ENCODE assay signal across 1 cellular context in genomic region chr14:67674480-67675218, GRCh38.
TF ChIP-seq lines count a peak whose summit lies in the region.

TSS of gene VTI1B (minus strand) at chr14:67674632. CDS start at chr14:67674489, 143 bp downstream.

TF ChIP-seq in HepG2, 621 proteins besides CTCF, POLR2A, EP300 and RAD21 (continued from another document and continues in another):
- TF ChIP-seq, protein P1, sequence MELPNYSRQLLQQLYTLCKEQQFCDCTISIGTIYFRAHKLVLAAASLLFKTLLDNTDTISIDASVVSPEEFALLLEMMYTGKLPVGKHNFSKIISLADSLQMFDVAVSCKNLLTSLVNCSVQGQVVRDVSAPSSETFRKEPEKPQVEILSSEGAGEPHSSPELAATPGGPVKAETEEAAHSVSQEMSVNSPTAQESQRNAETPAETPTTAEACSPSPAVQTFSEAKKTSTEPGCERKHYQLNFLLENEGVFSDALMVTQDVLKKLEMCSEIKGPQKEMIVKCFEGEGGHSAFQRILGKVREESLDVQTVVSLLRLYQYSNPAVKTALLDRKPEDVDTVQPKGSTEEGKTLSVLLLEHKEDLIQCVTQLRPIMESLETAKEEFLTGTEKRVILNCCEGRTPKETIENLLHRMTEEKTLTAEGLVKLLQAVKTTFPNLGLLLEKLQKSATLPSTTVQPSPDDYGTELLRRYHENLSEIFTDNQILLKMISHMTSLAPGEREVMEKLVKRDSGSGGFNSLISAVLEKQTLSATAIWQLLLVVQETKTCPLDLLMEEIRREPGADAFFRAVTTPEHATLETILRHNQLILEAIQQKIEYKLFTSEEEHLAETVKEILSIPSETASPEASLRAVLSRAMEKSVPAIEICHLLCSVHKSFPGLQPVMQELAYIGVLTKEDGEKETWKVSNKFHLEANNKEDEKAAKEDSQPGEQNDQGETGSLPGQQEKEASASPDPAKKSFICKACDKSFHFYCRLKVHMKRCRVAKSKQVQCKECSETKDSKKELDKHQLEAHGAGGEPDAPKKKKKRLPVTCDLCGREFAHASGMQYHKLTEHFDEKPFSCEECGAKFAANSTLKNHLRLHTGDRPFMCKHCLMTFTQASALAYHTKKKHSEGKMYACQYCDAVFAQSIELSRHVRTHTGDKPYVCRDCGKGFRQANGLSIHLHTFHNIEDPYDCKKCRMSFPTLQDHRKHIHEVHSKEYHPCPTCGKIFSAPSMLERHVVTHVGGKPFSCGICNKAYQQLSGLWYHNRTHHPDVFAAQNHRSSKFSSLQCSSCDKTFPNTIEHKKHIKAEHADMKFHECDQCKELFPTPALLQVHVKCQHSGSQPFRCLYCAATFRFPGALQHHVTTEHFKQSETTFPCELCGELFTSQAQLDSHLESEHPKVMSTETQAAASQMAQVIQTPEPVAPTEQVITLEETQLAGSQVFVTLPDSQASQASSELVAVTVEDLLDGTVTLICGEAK (IDR thresholded peaks at IDR 0.05): no peak
- TF ChIP-seq, protein P1 (CRISPR knock-in tag; IDR thresholded peaks at IDR 0.05): no peak
- TF ChIP-seq TRIM22 (IDR thresholded peaks at IDR 0.05) (no peak), SMARCE1 (IDR thresholded peaks at IDR 0.05; ENCODE audit: borderline replicate concordance) (no peak), PRDM4 (CRISPR knock-in tag; IDR thresholded peaks at IDR 0.05; ENCODE audit: borderline replicate concordance) (no peak), ZNF766 (CRISPR knock-in tag; IDR thresholded peaks at IDR 0.05; ENCODE audit: borderline replicate concordance) (no peak), ZNF232 (CRISPR knock-in tag; IDR thresholded peaks at IDR 0.05; ENCODE audit: borderline replicate concordance) (no peak), NFIB (CRISPR knock-in tag; IDR thresholded peaks at IDR 0.05; ENCODE audit: borderline replicate concordance) (no peak), ZNF251 (CRISPR knock-in tag; IDR thresholded peaks at IDR 0.05) (no peak), ATRX (CRISPR knock-in tag; IDR thresholded peaks at IDR 0.05; ENCODE audit: borderline replicate concordance) (no peak), RFX3 (CRISPR knock-in tag; IDR thresholded peaks at IDR 0.05) (no peak), TMF1 (CRISPR knock-in tag; IDR thresholded peaks at IDR 0.05; ENCODE audit: low read depth) (peak; percentile 39; the same call in 1 of the 2 replicates), TEAD3 (CRISPR knock-in tag; optimal IDR thresholded peaks at IDR 0.05; ENCODE audit: borderline replicate concordance) (no peak), ZNF468 (CRISPR knock-in tag; IDR thresholded peaks at IDR 0.05) (no peak), MEIS1 (CRISPR knock-in tag; IDR thresholded peaks at IDR 0.05; ENCODE audit: borderline replicate concordance) (no peak), ZSCAN25 (CRISPR knock-in tag; IDR thresholded peaks at IDR 0.05) (no peak), POGZ (CRISPR knock-in tag; IDR thresholded peaks at IDR 0.05) (peak; percentile 12; the same call in 1 of the 2 replicates), MLX (CRISPR knock-in tag; IDR thresholded peaks at IDR 0.05) (no peak), RCOR2 (CRISPR knock-in tag; IDR thresholded peaks at IDR 0.05) (no peak), ZBTB21 (CRISPR knock-in tag; IDR thresholded peaks at IDR 0.05) (no peak), FOXK2 (IDR thresholded peaks at IDR 0.05) (no peak), SRSF1 (optimal IDR thresholded peaks at IDR 0.05; ENCODE audit: low read depth, low read length) (no peak), TOPORS (CRISPR knock-in tag; IDR thresholded peaks at IDR 0.05) (peak; percentile 82; the same call in 1 of the 2 replicates), ZNF562 (CRISPR knock-in tag; IDR thresholded peaks at IDR 0.05; ENCODE audit: borderline replicate concordance) (no peak), ZNF75D (CRISPR knock-in tag; IDR thresholded peaks at IDR 0.05; ENCODE audit: borderline replicate concordance) (no peak), NCOA1 (CRISPR knock-in tag; IDR thresholded peaks at IDR 0.05) (peak; percentile 96), HNRNPK (IDR thresholded peaks at IDR 0.05; ENCODE audit: low read depth, low read length, poor library complexity, severe bottlenecking) (peak; percentile 72), ZKSCAN5 (CRISPR knock-in tag; IDR thresholded peaks at IDR 0.05) (no peak), ZNF784 (CRISPR knock-in tag; IDR thresholded peaks at IDR 0.05; ENCODE audit: borderline replicate concordance) (0 out of 2 replicates have a peak, but pooled peaks have one; percentile 77), ZNF546 (CRISPR knock-in tag; conservative IDR thresholded peaks at IDR 0.05) (0 out of 2 replicates have a peak, but pooled peaks have one; percentile 63), SETDB1 (CRISPR knock-in tag; IDR thresholded peaks at IDR 0.05; ENCODE audit: borderline replicate concordance) (no peak), CCAR2 (optimal IDR thresholded peaks at IDR 0.05; ENCODE audit: low read depth, low read length) (no peak), CHCHD3 (CRISPR knock-in tag; IDR thresholded peaks at IDR 0.05) (no peak)
- TF ChIP-seq, protein P2, sequence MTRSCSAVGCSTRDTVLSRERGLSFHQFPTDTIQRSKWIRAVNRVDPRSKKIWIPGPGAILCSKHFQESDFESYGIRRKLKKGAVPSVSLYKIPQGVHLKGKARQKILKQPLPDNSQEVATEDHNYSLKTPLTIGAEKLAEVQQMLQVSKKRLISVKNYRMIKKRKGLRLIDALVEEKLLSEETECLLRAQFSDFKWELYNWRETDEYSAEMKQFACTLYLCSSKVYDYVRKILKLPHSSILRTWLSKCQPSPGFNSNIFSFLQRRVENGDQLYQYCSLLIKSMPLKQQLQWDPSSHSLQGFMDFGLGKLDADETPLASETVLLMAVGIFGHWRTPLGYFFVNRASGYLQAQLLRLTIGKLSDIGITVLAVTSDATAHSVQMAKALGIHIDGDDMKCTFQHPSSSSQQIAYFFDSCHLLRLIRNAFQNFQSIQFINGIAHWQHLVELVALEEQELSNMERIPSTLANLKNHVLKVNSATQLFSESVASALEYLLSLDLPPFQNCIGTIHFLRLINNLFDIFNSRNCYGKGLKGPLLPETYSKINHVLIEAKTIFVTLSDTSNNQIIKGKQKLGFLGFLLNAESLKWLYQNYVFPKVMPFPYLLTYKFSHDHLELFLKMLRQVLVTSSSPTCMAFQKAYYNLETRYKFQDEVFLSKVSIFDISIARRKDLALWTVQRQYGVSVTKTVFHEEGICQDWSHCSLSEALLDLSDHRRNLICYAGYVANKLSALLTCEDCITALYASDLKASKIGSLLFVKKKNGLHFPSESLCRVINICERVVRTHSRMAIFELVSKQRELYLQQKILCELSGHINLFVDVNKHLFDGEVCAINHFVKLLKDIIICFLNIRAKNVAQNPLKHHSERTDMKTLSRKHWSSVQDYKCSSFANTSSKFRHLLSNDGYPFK (CRISPR knock-in tag; IDR thresholded peaks at IDR 0.05; ENCODE audit: borderline replicate concordance): peak; percentile 78; the same call in 1 of the 2 replicates
- TF ChIP-seq, protein P3, sequence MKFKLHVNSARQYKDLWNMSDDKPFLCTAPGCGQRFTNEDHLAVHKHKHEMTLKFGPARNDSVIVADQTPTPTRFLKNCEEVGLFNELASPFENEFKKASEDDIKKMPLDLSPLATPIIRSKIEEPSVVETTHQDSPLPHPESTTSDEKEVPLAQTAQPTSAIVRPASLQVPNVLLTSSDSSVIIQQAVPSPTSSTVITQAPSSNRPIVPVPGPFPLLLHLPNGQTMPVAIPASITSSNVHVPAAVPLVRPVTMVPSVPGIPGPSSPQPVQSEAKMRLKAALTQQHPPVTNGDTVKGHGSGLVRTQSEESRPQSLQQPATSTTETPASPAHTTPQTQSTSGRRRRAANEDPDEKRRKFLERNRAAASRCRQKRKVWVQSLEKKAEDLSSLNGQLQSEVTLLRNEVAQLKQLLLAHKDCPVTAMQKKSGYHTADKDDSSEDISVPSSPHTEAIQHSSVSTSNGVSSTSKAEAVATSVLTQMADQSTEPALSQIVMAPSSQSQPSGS (CRISPR knock-in tag; IDR thresholded peaks at IDR 0.05): peak; percentile 23; the same call in 1 of the 2 replicates
- TF ChIP-seq, protein P4, sequence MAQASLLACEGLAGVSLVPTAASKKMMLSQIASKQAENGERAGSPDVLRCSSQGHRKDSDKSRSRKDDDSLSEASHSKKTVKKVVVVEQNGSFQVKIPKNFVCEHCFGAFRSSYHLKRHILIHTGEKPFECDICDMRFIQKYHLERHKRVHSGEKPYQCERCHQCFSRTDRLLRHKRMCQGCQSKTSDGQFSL (CRISPR knock-in tag; IDR thresholded peaks at IDR 0.05): no peak
- TF ChIP-seq, protein P5, sequence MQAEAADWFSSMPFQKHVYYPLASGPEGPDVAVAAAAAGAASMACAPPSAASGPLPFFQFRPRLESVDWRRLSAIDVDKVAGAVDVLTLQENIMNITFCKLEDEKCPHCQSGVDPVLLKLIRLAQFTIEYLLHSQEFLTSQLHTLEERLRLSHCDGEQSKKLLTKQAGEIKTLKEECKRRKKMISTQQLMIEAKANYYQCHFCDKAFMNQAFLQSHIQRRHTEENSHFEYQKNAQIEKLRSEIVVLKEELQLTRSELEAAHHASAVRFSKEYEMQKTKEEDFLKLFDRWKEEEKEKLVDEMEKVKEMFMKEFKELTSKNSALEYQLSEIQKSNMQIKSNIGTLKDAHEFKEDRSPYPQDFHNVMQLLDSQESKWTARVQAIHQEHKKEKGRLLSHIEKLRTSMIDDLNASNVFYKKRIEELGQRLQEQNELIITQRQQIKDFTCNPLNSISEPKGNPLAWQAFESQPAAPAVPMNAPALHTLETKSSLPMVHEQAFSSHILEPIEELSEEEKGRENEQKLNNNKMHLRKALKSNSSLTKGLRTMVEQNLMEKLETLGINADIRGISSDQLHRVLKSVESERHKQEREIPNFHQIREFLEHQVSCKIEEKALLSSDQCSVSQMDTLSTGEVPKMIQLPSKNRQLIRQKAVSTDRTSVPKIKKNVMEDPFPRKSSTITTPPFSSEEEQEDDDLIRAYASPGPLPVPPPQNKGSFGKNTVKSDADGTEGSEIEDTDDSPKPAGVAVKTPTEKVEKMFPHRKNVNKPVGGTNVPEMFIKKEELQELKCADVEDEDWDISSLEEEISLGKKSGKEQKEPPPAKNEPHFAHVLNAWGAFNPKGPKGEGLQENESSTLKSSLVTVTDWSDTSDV (CRISPR knock-in tag; IDR thresholded peaks at IDR 0.05): 0 out of 2 replicates have a peak, but pooled peaks have one; percentile 74
